Comparison of ENCODE assay signal across 10 cellular contexts in the genomic region with DNA sequence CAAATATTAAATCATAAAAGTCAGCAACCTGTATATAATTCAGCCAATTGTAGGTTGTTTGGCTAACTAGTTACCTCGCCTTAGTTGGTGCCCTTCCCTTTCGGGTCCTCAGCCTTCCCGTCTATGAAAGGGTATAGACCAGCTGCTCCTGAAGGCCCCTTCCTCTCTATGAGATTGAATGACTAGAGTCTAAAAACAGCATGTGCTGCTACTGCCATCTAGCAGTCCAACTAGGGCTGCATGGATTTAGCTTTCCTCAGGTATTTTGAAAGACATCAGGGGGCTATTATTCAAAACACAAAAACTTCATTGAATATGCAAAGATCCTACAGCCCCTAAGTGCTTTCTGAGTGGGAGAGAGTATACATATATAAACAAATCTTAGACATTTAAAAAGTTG. TPM values are rescaled to one million over a fixed set of nuclear protein-coding genes. Genes with fewer than 3 reads are reported as not detected.
A peak's percentile ranks its signal among the peaks of the same experiment; 100 is the strongest.
DNase-seq lines count a peak whose midpoint lies in the region; TF ChIP-seq lines count a peak whose summit lies in the region.
"Had no signal": no experiment of that assay in that cellular context is flagged by ENCODE, and none has a peak within 500 bp of the region (broad histone marks: within the 10 kb centered on the region; RNA-seq: fewer than 3 reads in every experiment).

No MANE protein-coding gene starts in this region.

- no peak overlapping the region for H3K27ac Mint-ChIP-seq in activated CD4-positive, alpha-beta T cell treated with anti-CD3 and anti-CD28 coated beads, Interleukin-2, amount 10 ng/mL, durations not matched to agents 7 days and 5 days

- DNase-seq in activated CD4-positive, alpha-beta T cell treated with anti-CD3 and anti-CD28 coated beads, Interleukin-2, amount 10 ng/mL, durations not matched to agents 7 days and 5 days: peak; percentile 13
- no peak for DNase-seq in activated CD4-positive, alpha-beta T cell treated with anti-CD3 and anti-CD28 coated beads for 48 hours
- DNase-seq in NCI-H2196 treated with DMSO at 0.1 percent for 48 hours (lab: John Stamatoyannopoulos, UW; ENCODE audit: unreplicated experiment) (peak; percentile 8), cardiac fibroblast (ENCODE audit: low read depth in 2 of 2) (peak; percentile 27 to 29), renal cortical epithelial cell (ENCODE audit: low read depth) (peak; percentile 26), ovary (no peak)
- no peak for DNase-seq in activated CD8-positive, alpha-beta memory T cell treated with anti-CD3 and anti-CD28 coated beads for 24 hours
- DNase-seq in activated T-cell treated with anti-CD3 and anti-CD28 coated beads, Interleukin-2, amount 50 U/mL, for 1 hour: no peak

- TF ChIP-seq CTCF in cardiac fibroblast (IDR thresholded peaks at IDR 0.05; ENCODE audit: low read depth, low read length) (peak; percentile 56), ovary (IDR thresholded peaks at IDR 0.05) (no peak)

- H3K4me1 ChIP-seq in ovary (ENCODE audit: insufficient read depth): no peaks in the 10 kb centered on the region

- no peak for TF ChIP-seq POLR2A in ovary (IDR thresholded peaks at IDR 0.05)

- no peaks in the 10 kb centered on the region for H3K36me3 ChIP-seq in ovary
- H3K36me3 ChIP-seq: BLaER1 had no signal

- H3K4me3 ChIP-seq in cardiac fibroblast (replicated peaks in 1 of 2; ENCODE audit: low read depth in 2 of 2, low read length in 2 of 2) (no peak overlapping the region), ovary (no peak overlapping the region)
- H3K4me3 ChIP-seq: BLaER1, lung had no signal

- H3K9me3 ChIP-seq in ovary: no peaks in the 10 kb centered on the region

- no peak for TF ChIP-seq EP300 in ovary (IDR thresholded peaks at IDR 0.05)

- 11 to 18% (median 13%) methylated on average over 3 of the region's 3 CpGs for WGBS in ovary, 3 donors

- H3K36me3 Mint-ChIP-seq in activated CD4-positive, alpha-beta T cell treated with anti-CD3 and anti-CD28 coated beads, Interleukin-2, amount 10 ng/mL, durations not matched to agents 7 days and 5 days (ENCODE audit: low read depth): no peaks in the 10 kb centered on the region

- no peak overlapping the region for H3K27ac ChIP-seq in ovary
- H3K27ac ChIP-seq: BLaER1 had no signal

- no peaks in the 10 kb centered on the region for H3K9me3 Mint-ChIP-seq in activated CD4-positive, alpha-beta T cell treated with anti-CD3 and anti-CD28 coated beads, Interleukin-2, amount 10 ng/mL, durations not matched to agents 7 days and 5 days

- POLR2A ChIA-PET in activated CD4-positive, alpha-beta T cell treated with anti-CD3 and anti-CD28 coated beads, Interleukin-2, amount 10 ng/mL, durations not matched to agents 7 days and 5 days (lab: Charles Lee): no interaction called here

- H3K27me3 ChIP-seq in ovary: no peaks in the 10 kb centered on the region
- H3K27me3 ChIP-seq: BLaER1 had no signal

- intact Hi-C loops in ovary (cut with DNase I): loop anchor here in 1 of 4 donors (10.0 kb wide), 1 partner anchor 534 kb away; no protein-coding TSS in a partner anchor

- H3K27me3 Mint-ChIP-seq in activated CD4-positive, alpha-beta T cell treated with anti-CD3 and anti-CD28 coated beads, Interleukin-2, amount 10 ng/mL, durations not matched to agents 7 days and 5 days: peaks cover 29% of the 10 kb centered on the region

- no peak overlapping the region for H3K4me3 Mint-ChIP-seq in activated CD4-positive, alpha-beta T cell treated with anti-CD3 and anti-CD28 coated beads, Interleukin-2, amount 10 ng/mL, durations not matched to agents 7 days and 5 days

- H3K4me1 Mint-ChIP-seq in activated CD4-positive, alpha-beta T cell treated with anti-CD3 and anti-CD28 coated beads, Interleukin-2, amount 10 ng/mL, durations not matched to agents 7 days and 5 days: peaks cover 15% of the 10 kb centered on the region

- CTCF ChIA-PET in activated CD4-positive, alpha-beta T cell treated with anti-CD3 and anti-CD28 coated beads, Interleukin-2, amount 10 ng/mL, durations not matched to agents 7 days and 5 days (lab: Charles Lee): interaction anchor here (1.5 to 1.7 kb wide), 2 partner anchors 532 to 561 kb away, joined by 3 to 6 read pairs; partner anchors contain the start of gene POLR3B

RNA-seq across cellular contexts. Expression of gene TMEM263, which starts 37.0 kb away (rescaled TPM):
- 10 to 100 TPM; 32.6 to 33.2 TPM for total RNA-seq in activated CD4-positive, alpha-beta T cell treated with anti-CD3 and anti-CD28 coated beads, Interleukin-2, amount 10 ng/mL, durations not matched to agents 7 days and 5 days
- total RNA-seq in renal cortical epithelial cell (82.1 and 89.6 TPM in 2 replicates), ovary (10 to 100 TPM; 37.8 to 55.7 (median 49.7) TPM)
- polyA plus RNA-seq in ovary: 10 to 100 TPM; 17.2 to 28.8 TPM

Comparison
In these comparisons a context has a peak if more than half of its experiments do, and no peak if none do; other contexts are left out.
1. DNase-seq: peak in activated CD4-positive, alpha-beta T cell treated with anti-CD3 and anti-CD28 coated beads, Interleukin-2, amount 10 ng/mL, durations not matched to agents 7 days and 5 days (single experiment), NCI-H2196 treated with DMSO at 0.1 percent for 48 hours (single experiment), cardiac fibroblast (2 of 2) and renal cortical epithelial cell (single experiment); none in activated CD4-positive, alpha-beta T cell treated with anti-CD3 and anti-CD28 coated beads for 48 hours (single experiment), activated CD8-positive, alpha-beta memory T cell treated with anti-CD3 and anti-CD28 coated beads for 24 hours (single experiment), ovary (0 of 5) and activated T-cell treated with anti-CD3 and anti-CD28 coated beads, Interleukin-2, amount 50 U/mL, for 1 hour (single experiment).